In genomic region chr3:129560269-129560787, GRCh38 we compare ENCODE assay signal across 10 cellular contexts. TPM values are rescaled to one million over a fixed set of nuclear protein-coding genes. Genes with fewer than 3 reads are reported as not detected.
A peak's percentile ranks its signal among the peaks of the same experiment; 100 is the strongest.
DNase-seq lines count a peak whose midpoint lies in the region; ATAC-seq and TF ChIP-seq lines count a peak whose summit lies in the region.
"Had no signal": no experiment of that assay in that cellular context is flagged by ENCODE, and none has a peak within 500 bp of the region (broad histone marks: within the 10 kb centered on the region; RNA-seq: fewer than 3 reads in every experiment).

No MANE protein-coding gene starts in this region.

- DNase-seq in IMR-90 (peak; percentile 56), mesothelial cell of epicardium (ENCODE audit: low spot score in 2 of 2, unreplicated experiment in 2 of 2) (no peak), upper lobe of left lung (peak in 1 of 2 donors; percentile 70)
- no peak for DNase-seq in activated T-cell treated with anti-CD3 and anti-CD28 coated beads, Interleukin-2, amount 50 U/mL, for 72 hours
- DNase-seq: NCI-H345 had no signal

- H2AFZ ChIP-seq in IMR-90 (replicated peaks; ENCODE audit: low read length, poor library complexity) = peak overlapping the region; percentile 74

- H2BK5ac ChIP-seq in IMR-90 (ENCODE audit: low read depth, low read length, poor library complexity, severe bottlenecking) = peak overlapping the region; percentile 96

- peak overlapping the region; percentile 58; the same call in 1 of the 2 replicates for H3K23ac ChIP-seq in IMR-90 (ENCODE audit: low read depth, low read length)

- H3K4me1 ChIP-seq in IMR-90 (ENCODE audit: control insufficient read depth, insufficient read depth, low read length) = peaks cover 37% of the 10 kb centered on the region
- peaks cover 40 to 49% (median 44%) of the 10 kb centered on the region in 4 donors for H3K4me1 ChIP-seq in upper lobe of left lung

- H3K36me3 ChIP-seq in IMR-90 (ENCODE audit: control insufficient read depth, insufficient read depth, low read length) (peaks cover 49% of the 10 kb centered on the region), upper lobe of left lung (peaks cover 10 to 94% (median 88%) of the 10 kb centered on the region in 4 donors)

- H3K9me3 ChIP-seq in IMR-90 (ENCODE audit: control insufficient read depth, insufficient read depth, low read length) (no peaks in the 10 kb centered on the region), upper lobe of left lung (no peaks in the 10 kb centered on the region)

- peak overlapping the region; percentile 24 for H3K4me3 ChIP-seq in IMR-90 (ENCODE audit: insufficient read depth, low read depth, low read length)
- H3K4me3 ChIP-seq in upper lobe of left lung = no peak overlapping the region

- no peaks in the 10 kb centered on the region for H3K9me3 Mint-ChIP-seq in mesothelial cell of epicardium
- no peaks in the 10 kb centered on the region for H3K9me3 Mint-ChIP-seq in activated T-cell treated with anti-CD3 and anti-CD28 coated beads, Interleukin-2, amount 50 U/mL, for 72 hours

- no TSS peak for BruUV-seq in IMR-90 (replicated peaks; lab: Mats Ljungman, UMichigan)

- peak overlapping the region; percentile 79 to 99 for H4K8ac ChIP-seq in IMR-90 (ENCODE audit: low read depth in 2 of 2, low read length in 2 of 2)

- peak overlapping the region; percentile 96 for H2AK5ac ChIP-seq in IMR-90 (ENCODE audit: low read depth, low read length)

- peak overlapping the region; percentile 99 for H3K18ac ChIP-seq in IMR-90 (ENCODE audit: low read depth, low read length)

- H3K4me2 ChIP-seq in IMR-90 (ENCODE audit: low read depth, low read length) = peak overlapping the region; percentile 93

- peaks cover 13 to 41% of the 10 kb centered on the region in 2 experiments; a peak in 3 of 4 replicates for H3K79me1 ChIP-seq in IMR-90 (ENCODE audit: low read depth in 1 of 2, low read length in 2 of 2)

- H3K9me1 ChIP-seq in IMR-90 (ENCODE audit: insufficient read depth, low read length) = peaks cover 25% of the 10 kb centered on the region

- no peaks in the 10 kb centered on the region for H3K36me3 Mint-ChIP-seq in mesothelial cell of epicardium
- H3K36me3 Mint-ChIP-seq in activated T-cell treated with anti-CD3 and anti-CD28 coated beads, Interleukin-2, amount 50 U/mL, for 72 hours (ENCODE audit: insufficient read depth in 2 of 2) = no peaks in the 10 kb centered on the region

- H3K14ac ChIP-seq in IMR-90 (replicated peaks; ENCODE audit: low read depth, low read length) = peak overlapping the region; percentile 96

- peak overlapping the region; percentile 95; the same call in 2 of the 3 replicates for H2BK15ac ChIP-seq in IMR-90 (ENCODE audit: low read depth, low read length)

- peak overlapping the region; percentile 96 for H2AK9ac ChIP-seq in IMR-90 (replicated peaks; ENCODE audit: low read depth, low read length, poor library complexity)

- POLR2A ChIA-PET in IMR-90 (lab: Charles Lee; ENCODE audit: unreplicated experiment) = no interaction called here

- H3K27ac Mint-ChIP-seq in mesothelial cell of epicardium = peak overlapping the region; percentile 64
- no peak overlapping the region for H3K27ac Mint-ChIP-seq in activated T-cell treated with anti-CD3 and anti-CD28 coated beads, Interleukin-2, amount 50 U/mL, for 72 hours

- intact Hi-C loops in IMR-90 (cut with micrococcal nuclease) = loop anchor here (2.0 to 5.0 kb wide), 2 partner anchors 36 to 118 kb away; partner anchors contain the start of gene IFT122

- in situ Hi-C loops in IMR-90 (cut with MboI; ENCODE audit: low sequenced_read_pairs) = no loop called here

- H3K27me3 ChIP-seq in IMR-90 (ENCODE audit: control insufficient read depth, insufficient read depth, low read length) (no peaks in the 10 kb centered on the region), upper lobe of left lung (no peaks in the 10 kb centered on the region)

- H4K5ac ChIP-seq in IMR-90 (ENCODE audit: low read depth, low read length) = peak overlapping the region; percentile 100

- no peaks in the 10 kb centered on the region for H4K20me1 ChIP-seq in IMR-90 (ENCODE audit: insufficient read depth, low read length)

- peak overlapping the region; percentile 98 for H3K4ac ChIP-seq in IMR-90 (ENCODE audit: low read depth, low read length)

- TF ChIP-seq RAD21 in IMR-90 (IDR thresholded peaks at IDR 0.05; ENCODE audit: low read length) = no peak

- H4K91ac ChIP-seq in IMR-90 (ENCODE audit: insufficient read depth, low read depth, low read length) = peak overlapping the region; percentile 97

- H3K9ac ChIP-seq in IMR-90 (ENCODE audit: low read depth, low read length) = peak overlapping the region; percentile 94

- H2BK120ac ChIP-seq in IMR-90 (ENCODE audit: low read depth, low read length) = peak overlapping the region; percentile 88

- TF ChIP-seq POLR2A in IMR-90 (IDR thresholded peaks at IDR 0.05; ENCODE audit: low read depth, low read length) (no peak), upper lobe of left lung (IDR thresholded peaks at IDR 0.05) (no peak)

- peak overlapping the region; percentile 94 for H3K56ac ChIP-seq in IMR-90 (ENCODE audit: extremely low read depth, insufficient read depth, low read length)

- H3K4me3 Mint-ChIP-seq in mesothelial cell of epicardium = no peak overlapping the region
- no peak overlapping the region for H3K4me3 Mint-ChIP-seq in activated T-cell treated with anti-CD3 and anti-CD28 coated beads, Interleukin-2, amount 50 U/mL, for 72 hours

- TF ChIP-seq CTCF in IMR-90 (conservative IDR thresholded peaks at IDR 0.05; ENCODE audit: low read depth, low read length) = no peak
- no peak for TF ChIP-seq CTCF in mesothelial cell of epicardium (IDR thresholded peaks at IDR 0.05; ENCODE audit: unreplicated experiment)
- TF ChIP-seq CTCF in upper lobe of left lung (IDR thresholded peaks at IDR 0.05) = no peak

- peak; percentile 60 for ATAC-seq in IMR-90 (ENCODE audit: low read depth)
- no peak for ATAC-seq in upper lobe of left lung (ENCODE audit: low FRiP score in 2 of 2)
- ATAC-seq in activated T-cell treated with anti-CD3 and anti-CD28 coated beads, Interleukin-2, amount 50 U/mL, for 72 hours (replicated peaks in 1 of 2) = no peak
- no peak for ATAC-seq in GM21786 (IDR thresholded peaks at IDR 0.05; ENCODE audit: unreplicated experiment)
- no peak for ATAC-seq in GM21825 (IDR thresholded peaks at IDR 0.05; ENCODE audit: unreplicated experiment)

- dilution Hi-C loops in IMR-90 (cut with HindIII; ENCODE audit: low sequenced_read_pairs, unreplicated experiment) = no loop called here

- no peaks in the 10 kb centered on the region for H3K27me3 Mint-ChIP-seq in mesothelial cell of epicardium (ENCODE audit: low read depth)
- H3K27me3 Mint-ChIP-seq in activated T-cell treated with anti-CD3 and anti-CD28 coated beads, Interleukin-2, amount 50 U/mL, for 72 hours (ENCODE audit: low read depth) = no peaks in the 10 kb centered on the region

- CTCF ChIA-PET in IMR-90 (lab: Yijun Ruan, JAX) = interaction anchor here (1.8 kb wide), 1 partner anchor 70 kb away, joined by 4 read pairs; no protein-coding TSS in a partner anchor

- H3K4me1 Mint-ChIP-seq in mesothelial cell of epicardium = peaks cover 6% of the 10 kb centered on the region
- H3K4me1 Mint-ChIP-seq in activated T-cell treated with anti-CD3 and anti-CD28 coated beads, Interleukin-2, amount 50 U/mL, for 72 hours (ENCODE audit: low read depth) = no peaks in the 10 kb centered on the region

- WGBS in IMR-90 (ENCODE audit: extremely low coverage in 2 of 2, insufficient read length in 1 of 2), 2 experiments = 80% methylated on average over 1 of the region's 16 CpGs; no CpG with 5 or more reads in 1 of the 2 experiments
- 13 to 17% methylated on average over 4 of the region's 16 CpGs for WGBS in upper lobe of left lung, 2 donors

- H2BK20ac ChIP-seq in IMR-90 (ENCODE audit: low read depth, low read length) = peak overlapping the region; percentile 95

- peak overlapping the region; percentile 98 for H3K27ac ChIP-seq in IMR-90 (ENCODE audit: insufficient read depth, low read length)
- H3K27ac ChIP-seq in cingulate gyrus (ENCODE audit: low read depth, low read length) = peak overlapping the region; percentile 54
- peak overlapping the region; percentile 65 to 85 (median 73) for H3K27ac ChIP-seq in upper lobe of left lung
- H3K27ac ChIP-seq: VCaP had no signal

- TF ChIP-seq EP300 in upper lobe of left lung (IDR thresholded peaks at IDR 0.05) = no peak

TF ChIP-seq in IMR-90, 13 proteins besides CTCF, POLR2A, EP300 and RAD21 (continues in another document):
- no peak for TF ChIP-seq MXI1 (IDR thresholded peaks at IDR 0.05; ENCODE audit: borderline replicate concordance, low read depth, low read length)
- no peak for TF ChIP-seq BHLHE40 (IDR thresholded peaks at IDR 0.05; ENCODE audit: low read depth, low read length)
- no peak for TF ChIP-seq CHD1 (IDR thresholded peaks at IDR 0.05; ENCODE audit: low read depth, low read length)
- TF ChIP-seq RCOR1 (IDR thresholded peaks at IDR 0.05; ENCODE audit: insufficient replicate concordance, low read length) = peak; percentile 37
- TF ChIP-seq FOS (IDR thresholded peaks at IDR 0.05; ENCODE audit: low read depth, low read length) = no peak
- no peak for TF ChIP-seq CEBPB (IDR thresholded peaks at IDR 0.05; ENCODE audit: low read depth, low read length)

RNA-seq across cellular contexts. Expression of gene H1-8, which starts 17.4 kb away (rescaled TPM):
- total RNA-seq in IMR-90 (2012; rRNA removed) = not detected in 2 replicates
- polyA plus RNA-seq in IMR-90 (2012; rRNA removed) = not detected in 2 replicates
- not detected in 2 replicates for polyA plus RNA-seq in IMR-90 (2012; cell fraction: cytosol; rRNA removed)
- polyA plus RNA-seq in IMR-90 (2012; cell fraction: nucleus; rRNA removed; ENCODE audit: low replicate concordance) = not detected in 2 replicates
- total RNA-seq in mesothelial cell of epicardium = not detected in 3 replicates
- not detected for total RNA-seq in upper lobe of left lung
- not detected for total RNA-seq in activated T-cell treated with anti-CD3 and anti-CD28 coated beads, Interleukin-2, amount 50 U/mL, for 72 hours
- total RNA-seq: kidney epithelial cell had no signal

RNA-seq across cellular contexts. Expression of gene RHO, which starts 31.9 kb away (rescaled TPM):
- not detected in 2 replicates for total RNA-seq in IMR-90 (2012; rRNA removed)
- polyA plus RNA-seq in IMR-90 (2012; rRNA removed) = not detected in 2 replicates
- polyA plus RNA-seq in IMR-90 (2012; cell fraction: cytosol; rRNA removed) = not detected in 2 replicates
- 0.03 TPM in 1 of 2 replicates, not detected in the other for polyA plus RNA-seq in IMR-90 (2012; cell fraction: nucleus; rRNA removed; ENCODE audit: low replicate concordance)
- 0.09 to 0.11 TPM in 2 of 3 replicates, not detected in the other for total RNA-seq in mesothelial cell of epicardium
- total RNA-seq in upper lobe of left lung = not detected
- not detected for total RNA-seq in activated T-cell treated with anti-CD3 and anti-CD28 coated beads, Interleukin-2, amount 50 U/mL, for 72 hours
- total RNA-seq: kidney epithelial cell had no signal

RNA-seq across cellular contexts. Expression of gene PLXND1, which starts 46.1 kb away (rescaled TPM):
- total RNA-seq in IMR-90 (2012; rRNA removed) = 19.2 and 22.5 TPM in 2 replicates
- 64.5 and 67.1 TPM in 2 replicates for polyA plus RNA-seq in IMR-90 (2012; rRNA removed)
- 51.4 and 55.1 TPM in 2 replicates for polyA plus RNA-seq in IMR-90 (2012; cell fraction: cytosol; rRNA removed)
- polyA plus RNA-seq in IMR-90 (2012; cell fraction: nucleus; rRNA removed; ENCODE audit: low replicate concordance) = 117 and 164 TPM in 2 replicates
- 53.9 to 60.6 TPM (median 54.7 TPM) in 3 replicates for total RNA-seq in mesothelial cell of epicardium
- 100 to 1,000 TPM in 5 of 6 donors, 10 to 100 TPM in 1; 95.3 to 607 (median 227) TPM for total RNA-seq in upper lobe of left lung
- 1 to 10 TPM; 4.1 to 4.2 TPM for total RNA-seq in activated T-cell treated with anti-CD3 and anti-CD28 coated beads, Interleukin-2, amount 50 U/mL, for 72 hours
